Comparison of ENCODE assay signal across 2 cellular contexts in the genomic region with DNA sequence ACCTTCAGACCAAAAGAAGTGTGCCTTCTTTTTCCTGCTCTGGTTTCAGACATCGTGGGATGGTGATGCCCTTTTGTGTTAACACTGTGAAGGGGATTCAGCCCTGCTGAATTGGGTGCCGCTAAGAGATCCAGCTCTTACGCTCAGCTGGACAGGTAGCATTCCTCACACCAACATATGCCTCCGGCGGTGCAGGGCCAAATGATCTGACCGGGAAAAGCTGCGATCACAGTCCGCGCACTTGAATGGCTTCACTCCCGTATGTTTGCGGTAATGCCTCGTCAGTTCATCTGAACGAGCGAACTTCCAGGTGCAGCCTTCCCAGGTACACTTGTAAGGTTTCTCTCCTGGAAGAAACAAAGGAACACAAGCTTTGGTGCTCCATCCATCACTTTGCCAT.
TF ChIP-seq lines count a peak whose summit lies in the region.

No MANE protein-coding gene starts in this region.

TF ChIP-seq in WTC11, 78 proteins besides CTCF, POLR2A, EP300 and RAD21:
- TF ChIP-seq, protein P1, sequence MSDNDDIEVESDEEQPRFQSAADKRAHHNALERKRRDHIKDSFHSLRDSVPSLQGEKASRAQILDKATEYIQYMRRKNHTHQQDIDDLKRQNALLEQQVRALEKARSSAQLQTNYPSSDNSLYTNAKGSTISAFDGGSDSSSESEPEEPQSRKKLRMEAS (CRISPR knock-in tag; IDR thresholded peaks at IDR 0.05) = no peak
- TF ChIP-seq FOXP1 (CRISPR knock-in tag; IDR thresholded peaks at IDR 0.05; ENCODE audit: borderline replicate concordance) (no peak), SMAD4 (CRISPR knock-in tag; IDR thresholded peaks at IDR 0.05) (no peak), EMX1 (CRISPR knock-in tag; IDR thresholded peaks at IDR 0.05) (no peak), GTF2I (CRISPR knock-in tag; conservative IDR thresholded peaks at IDR 0.05) (no peak), HMGA2 (CRISPR knock-in tag; IDR thresholded peaks at IDR 0.05) (no peak), SOX15 (CRISPR knock-in tag; IDR thresholded peaks at IDR 0.05) (no peak), CREB1 (CRISPR knock-in tag; IDR thresholded peaks at IDR 0.05) (no peak), MXD4 (CRISPR knock-in tag; IDR thresholded peaks at IDR 0.05; ENCODE audit: borderline replicate concordance) (no peak), FOXJ3 (CRISPR knock-in tag; IDR thresholded peaks at IDR 0.05; ENCODE audit: borderline replicate concordance) (no peak), ZNF138 (CRISPR knock-in tag; conservative IDR thresholded peaks at IDR 0.05) (no peak), JUN (CRISPR knock-in tag; IDR thresholded peaks at IDR 0.05) (no peak), TEAD4 (CRISPR knock-in tag; IDR thresholded peaks at IDR 0.05) (no peak)
- TF ChIP-seq, protein P2, sequence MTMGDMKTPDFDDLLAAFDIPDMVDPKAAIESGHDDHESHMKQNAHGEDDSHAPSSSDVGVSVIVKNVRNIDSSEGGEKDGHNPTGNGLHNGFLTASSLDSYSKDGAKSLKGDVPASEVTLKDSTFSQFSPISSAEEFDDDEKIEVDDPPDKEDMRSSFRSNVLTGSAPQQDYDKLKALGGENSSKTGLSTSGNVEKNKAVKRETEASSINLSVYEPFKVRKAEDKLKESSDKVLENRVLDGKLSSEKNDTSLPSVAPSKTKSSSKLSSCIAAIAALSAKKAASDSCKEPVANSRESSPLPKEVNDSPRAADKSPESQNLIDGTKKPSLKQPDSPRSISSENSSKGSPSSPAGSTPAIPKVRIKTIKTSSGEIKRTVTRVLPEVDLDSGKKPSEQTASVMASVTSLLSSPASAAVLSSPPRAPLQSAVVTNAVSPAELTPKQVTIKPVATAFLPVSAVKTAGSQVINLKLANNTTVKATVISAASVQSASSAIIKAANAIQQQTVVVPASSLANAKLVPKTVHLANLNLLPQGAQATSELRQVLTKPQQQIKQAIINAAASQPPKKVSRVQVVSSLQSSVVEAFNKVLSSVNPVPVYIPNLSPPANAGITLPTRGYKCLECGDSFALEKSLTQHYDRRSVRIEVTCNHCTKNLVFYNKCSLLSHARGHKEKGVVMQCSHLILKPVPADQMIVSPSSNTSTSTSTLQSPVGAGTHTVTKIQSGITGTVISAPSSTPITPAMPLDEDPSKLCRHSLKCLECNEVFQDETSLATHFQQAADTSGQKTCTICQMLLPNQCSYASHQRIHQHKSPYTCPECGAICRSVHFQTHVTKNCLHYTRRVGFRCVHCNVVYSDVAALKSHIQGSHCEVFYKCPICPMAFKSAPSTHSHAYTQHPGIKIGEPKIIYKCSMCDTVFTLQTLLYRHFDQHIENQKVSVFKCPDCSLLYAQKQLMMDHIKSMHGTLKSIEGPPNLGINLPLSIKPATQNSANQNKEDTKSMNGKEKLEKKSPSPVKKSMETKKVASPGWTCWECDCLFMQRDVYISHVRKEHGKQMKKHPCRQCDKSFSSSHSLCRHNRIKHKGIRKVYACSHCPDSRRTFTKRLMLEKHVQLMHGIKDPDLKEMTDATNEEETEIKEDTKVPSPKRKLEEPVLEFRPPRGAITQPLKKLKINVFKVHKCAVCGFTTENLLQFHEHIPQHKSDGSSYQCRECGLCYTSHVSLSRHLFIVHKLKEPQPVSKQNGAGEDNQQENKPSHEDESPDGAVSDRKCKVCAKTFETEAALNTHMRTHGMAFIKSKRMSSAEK (CRISPR knock-in tag; IDR thresholded peaks at IDR 0.05; ENCODE audit: borderline replicate concordance) = no peak
- TF ChIP-seq, protein P3, sequence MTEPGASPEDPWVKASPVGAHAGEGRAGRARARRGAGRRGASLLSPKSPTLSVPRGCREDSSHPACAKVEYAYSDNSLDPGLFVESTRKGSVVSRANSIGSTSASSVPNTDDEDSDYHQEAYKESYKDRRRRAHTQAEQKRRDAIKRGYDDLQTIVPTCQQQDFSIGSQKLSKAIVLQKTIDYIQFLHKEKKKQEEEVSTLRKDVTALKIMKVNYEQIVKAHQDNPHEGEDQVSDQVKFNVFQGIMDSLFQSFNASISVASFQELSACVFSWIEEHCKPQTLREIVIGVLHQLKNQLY (CRISPR knock-in tag; IDR thresholded peaks at IDR 0.05) = no peak
- TF ChIP-seq, protein P4, sequence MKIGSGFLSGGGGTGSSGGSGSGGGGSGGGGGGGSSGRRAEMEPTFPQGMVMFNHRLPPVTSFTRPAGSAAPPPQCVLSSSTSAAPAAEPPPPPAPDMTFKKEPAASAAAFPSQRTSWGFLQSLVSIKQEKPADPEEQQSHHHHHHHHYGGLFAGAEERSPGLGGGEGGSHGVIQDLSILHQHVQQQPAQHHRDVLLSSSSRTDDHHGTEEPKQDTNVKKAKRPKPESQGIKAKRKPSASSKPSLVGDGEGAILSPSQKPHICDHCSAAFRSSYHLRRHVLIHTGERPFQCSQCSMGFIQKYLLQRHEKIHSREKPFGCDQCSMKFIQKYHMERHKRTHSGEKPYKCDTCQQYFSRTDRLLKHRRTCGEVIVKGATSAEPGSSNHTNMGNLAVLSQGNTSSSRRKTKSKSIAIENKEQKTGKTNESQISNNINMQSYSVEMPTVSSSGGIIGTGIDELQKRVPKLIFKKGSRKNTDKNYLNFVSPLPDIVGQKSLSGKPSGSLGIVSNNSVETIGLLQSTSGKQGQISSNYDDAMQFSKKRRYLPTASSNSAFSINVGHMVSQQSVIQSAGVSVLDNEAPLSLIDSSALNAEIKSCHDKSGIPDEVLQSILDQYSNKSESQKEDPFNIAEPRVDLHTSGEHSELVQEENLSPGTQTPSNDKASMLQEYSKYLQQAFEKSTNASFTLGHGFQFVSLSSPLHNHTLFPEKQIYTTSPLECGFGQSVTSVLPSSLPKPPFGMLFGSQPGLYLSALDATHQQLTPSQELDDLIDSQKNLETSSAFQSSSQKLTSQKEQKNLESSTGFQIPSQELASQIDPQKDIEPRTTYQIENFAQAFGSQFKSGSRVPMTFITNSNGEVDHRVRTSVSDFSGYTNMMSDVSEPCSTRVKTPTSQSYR (CRISPR knock-in tag; IDR thresholded peaks at IDR 0.05) = no peak
- TF ChIP-seq, protein P5, sequence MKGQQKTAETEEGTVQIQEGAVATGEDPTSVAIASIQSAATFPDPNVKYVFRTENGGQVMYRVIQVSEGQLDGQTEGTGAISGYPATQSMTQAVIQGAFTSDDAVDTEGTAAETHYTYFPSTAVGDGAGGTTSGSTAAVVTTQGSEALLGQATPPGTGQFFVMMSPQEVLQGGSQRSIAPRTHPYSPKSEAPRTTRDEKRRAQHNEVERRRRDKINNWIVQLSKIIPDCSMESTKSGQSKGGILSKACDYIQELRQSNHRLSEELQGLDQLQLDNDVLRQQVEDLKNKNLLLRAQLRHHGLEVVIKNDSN (CRISPR knock-in tag; IDR thresholded peaks at IDR 0.05) = no peak

TF ChIP-seq in H1, 55 proteins besides CTCF, POLR2A, EP300 and RAD21:
- TF ChIP-seq CEBPB (IDR thresholded peaks at IDR 0.05; ENCODE audit: low read depth, low read length) (no peak), EZH2 (IDR thresholded peaks at IDR 0.05; ENCODE audit: low read depth, low read length, severe bottlenecking) (no peak), TAF1 (IDR thresholded peaks at IDR 0.05; ENCODE audit: low read depth, low read length) (no peak)
- TF ChIP-seq, protein P6, sequence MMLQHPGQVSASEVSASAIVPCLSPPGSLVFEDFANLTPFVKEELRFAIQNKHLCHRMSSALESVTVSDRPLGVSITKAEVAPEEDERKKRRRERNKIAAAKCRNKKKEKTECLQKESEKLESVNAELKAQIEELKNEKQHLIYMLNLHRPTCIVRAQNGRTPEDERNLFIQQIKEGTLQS (IDR thresholded peaks at IDR 0.05; ENCODE audit: insufficient read depth, low read depth, low read length) = no peak
